8 cellular contexts compared by ENCODE assay signal in genomic region chr6:163416380-163416629, GRCh38. TPM values are rescaled to one million over a fixed set of nuclear protein-coding genes. Genes with fewer than 3 reads are reported as not detected.
A peak's percentile ranks its signal among the peaks of the same experiment; 100 is the strongest.
DNase-seq lines count a peak whose midpoint lies in the region; ATAC-seq and TF ChIP-seq lines count a peak whose summit lies in the region.

No MANE protein-coding gene starts in this region.

- TF ChIP-seq CTCF in SK-N-SH (IDR thresholded peaks at IDR 0.05) = no peak
- no peak for TF ChIP-seq CTCF in fibroblast of mammary gland (conservative IDR thresholded peaks at IDR 0.05; ENCODE audit: control insufficient read depth, insufficient read depth, low read depth, low read length)

- peaks cover 14% of the 10 kb centered on the region for H3F3A ChIP-seq in SK-N-SH (replicated peaks; ENCODE audit: insufficient read depth)

- 2% methylated on average over 7 of the region's 7 CpGs for WGBS in SK-N-SH (ENCODE audit: low lambda C conversion rate)

- DNase-seq in SK-N-SH (no peak), fibroblast of mammary gland (ENCODE audit: low read depth) (no peak), skeletal muscle cell (ENCODE audit: low read depth) (no peak), NOMO-1 treated with dmso at 0.1 percent for 144 hours (lab: John Stamatoyannopoulos, UW; ENCODE audit: unreplicated experiment) (no peak), NCI-H526 treated with DMSO at 0.1 percent for 48 hours (lab: John Stamatoyannopoulos, UW) (no peak)

- H3K4me3 ChIP-seq in SK-N-SH (ENCODE audit: low read depth in 2 of 2, low read length in 1 of 2) (peak overlapping the region; percentile 87 to 89), fibroblast of mammary gland (ENCODE audit: control insufficient read depth, low read depth, low read length) (peak overlapping the region; percentile 76), skeletal muscle cell (ENCODE audit: low read depth, low read length) (peak overlapping the region; percentile 78)

- no peaks in the 10 kb centered on the region for H3K36me3 ChIP-seq in SK-N-SH (replicated peaks in 1 of 2; ENCODE audit: control insufficient read depth in 1 of 2, insufficient read depth in 2 of 2, low read length in 1 of 2)

- ATAC-seq in GM21529 (IDR thresholded peaks at IDR 0.05; ENCODE audit: unreplicated experiment) (peak; percentile 7), GM19035 (IDR thresholded peaks at IDR 0.05; ENCODE audit: unreplicated experiment) (no peak), GM19023 (IDR thresholded peaks at IDR 0.05; ENCODE audit: unreplicated experiment) (no peak)

- no peaks in the 10 kb centered on the region for H3K27me3 ChIP-seq in SK-N-SH (ENCODE audit: insufficient read depth)

- POLR2A ChIA-PET in SK-N-SH (lab: Yijun Ruan, JAX) = no interaction called here

- H3K9me2 ChIP-seq in SK-N-SH = no peaks in the 10 kb centered on the region

- H3K9me3 ChIP-seq in SK-N-SH = no peaks in the 10 kb centered on the region

- peaks cover 62% of the 10 kb centered on the region for H3K79me2 ChIP-seq in SK-N-SH (ENCODE audit: insufficient read depth)

- H4K20me1 ChIP-seq in SK-N-SH (ENCODE audit: insufficient read depth) = peaks cover 44% of the 10 kb centered on the region

- peak overlapping the region; percentile 94 for H3K9ac ChIP-seq in SK-N-SH

- TF ChIP-seq EP300 in SK-N-SH (IDR thresholded peaks at IDR 0.05; ENCODE audit: borderline replicate concordance in 1 of 2, low read depth in 1 of 2, low read length in 1 of 2) = no peak

- no peak overlapping the region for H2AFZ ChIP-seq in SK-N-SH (ENCODE audit: low read depth)

- H3K4me1 ChIP-seq in SK-N-SH (ENCODE audit: control insufficient read depth in 1 of 2, insufficient read depth in 2 of 2, low read depth in 1 of 2, low read length in 1 of 2) = peaks cover 11 to 26% of the 10 kb centered on the region in 2 experiments; a peak in 2 of 4 replicates

- peak overlapping the region; percentile 76 to 82 for H3K27ac ChIP-seq in SK-N-SH (ENCODE audit: low read depth in 2 of 2, low read length in 1 of 2)

- peak overlapping the region; percentile 82 for H3K4me2 ChIP-seq in SK-N-SH

- no peak for TF ChIP-seq RAD21 in SK-N-SH (IDR thresholded peaks at IDR 0.05; ENCODE audit: low read length)

- CTCF ChIA-PET in SK-N-SH (lab: Yijun Ruan, JAX) = interaction anchor here (0.6 to 3.4 kb wide), 8 partner anchors 11 to 1512 kb away, joined by 3 to 13 read pairs (median 4); no protein-coding TSS in a partner anchor

TF ChIP-seq in SK-N-SH, 30 proteins besides CTCF, POLR2A, EP300 and RAD21:
- no peak for TF ChIP-seq TAF1 (IDR thresholded peaks at IDR 0.05; ENCODE audit: borderline replicate concordance, low read depth, low read length)

RNA-seq across cellular contexts. Expression of gene QKI, which starts 1.8 kb away (rescaled TPM):
- polyA plus RNA-seq in SK-N-SH (2012; rRNA removed) = 51.1 and 67.2 TPM in 2 replicates
- polyA plus RNA-seq in SK-N-SH (2012; cell fraction: cytosol; rRNA removed) = 51.1 and 60.4 TPM in 2 replicates
- 38.2 and 48.8 TPM in 2 replicates for polyA plus RNA-seq in SK-N-SH (2012; cell fraction: nucleus; rRNA removed)
